8 cellular contexts compared by ENCODE assay signal in the genomic region with DNA sequence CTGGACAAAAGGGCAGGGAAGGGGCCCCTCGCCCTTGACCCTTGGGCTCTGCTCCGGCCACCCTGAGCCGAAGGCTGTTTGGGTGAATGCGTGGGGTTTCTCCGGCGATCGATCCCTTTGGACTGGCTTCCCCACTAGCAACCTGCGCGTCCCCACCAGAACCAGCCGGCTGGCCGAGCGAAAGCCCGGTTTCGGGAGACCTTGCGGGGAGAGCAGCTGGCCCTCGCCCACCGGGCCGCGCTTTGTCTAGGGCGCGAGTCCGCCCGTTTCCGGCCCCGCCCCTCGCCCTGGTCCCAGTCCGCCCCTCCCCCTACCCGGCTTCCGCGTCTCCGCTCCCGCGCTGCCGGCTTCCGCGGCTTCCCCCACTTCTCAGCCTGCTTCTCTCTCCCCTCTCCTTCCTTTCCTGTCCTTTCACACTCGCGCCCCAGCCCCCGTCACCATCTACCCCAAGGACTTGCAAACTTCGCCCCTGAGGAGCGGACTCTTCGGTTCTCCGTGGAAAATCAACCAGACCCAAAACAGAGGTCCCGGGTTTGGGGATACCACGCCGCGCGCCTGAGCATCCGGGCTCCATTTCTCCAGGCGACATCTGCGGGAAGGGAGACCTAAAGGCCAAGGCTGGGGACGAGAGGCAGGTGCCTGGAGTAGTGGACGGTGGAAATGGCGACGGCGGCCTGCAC. TPM values are rescaled to one million over a fixed set of nuclear protein-coding genes. Genes with fewer than 3 reads are reported as not detected.
A peak's percentile ranks its signal among the peaks of the same experiment; 100 is the strongest.
DNase-seq lines count a peak whose midpoint lies in the region; ATAC-seq and TF ChIP-seq lines count a peak whose summit lies in the region.

No MANE protein-coding gene starts in this region.

- no peak for TF ChIP-seq CTCF in glutamatergic neuron (IDR thresholded peaks at IDR 0.05; ENCODE audit: partially characterized antibody, unreplicated experiment)
- TF ChIP-seq CTCF in psoas muscle (IDR thresholded peaks at IDR 0.05): no peak

- ATAC-seq in activated CD8-positive, alpha-beta memory T cell treated with anti-CD3 and anti-CD28 coated beads, Interleukin-2, amount 10 ng/mL, durations not matched to agents 7 days and 5 days: no peak
- ATAC-seq in T-cell (replicated peaks in 1 of 4) (peak in 2 of 4 experiments; percentile 35 to 65), psoas muscle (peak; percentile 66 to 82 (median 74)), HG03135 (IDR thresholded peaks at IDR 0.05; ENCODE audit: unreplicated experiment) (no peak), GM19452 (IDR thresholded peaks at IDR 0.05; ENCODE audit: unreplicated experiment) (no peak)

- POLR2A ChIA-PET in T-cell (lab: Charles Lee): no interaction called here

- peak overlapping the region; percentile 34 for H3K27ac Mint-ChIP-seq in activated CD8-positive, alpha-beta memory T cell treated with anti-CD3 and anti-CD28 coated beads, Interleukin-2, amount 10 ng/mL, durations not matched to agents 7 days and 5 days
- H3K27ac Mint-ChIP-seq in T-cell: no peak overlapping the region
- peak overlapping the region; percentile 59 for H3K27ac Mint-ChIP-seq in glutamatergic neuron (ENCODE audit: unreplicated experiment)

- 1 to 3% (median 3%) methylated on average over 49 to 56 of the region's 56 CpGs for WGBS in psoas muscle, 3 donors

- H3K27ac ChIP-seq in psoas muscle: no peak overlapping the region

- CTCF ChIA-PET in activated CD8-positive, alpha-beta memory T cell treated with anti-CD3 and anti-CD28 coated beads, Interleukin-2, amount 10 ng/mL, durations not matched to agents 7 days and 5 days (lab: Charles Lee): no interaction called here
- CTCF ChIA-PET in T-cell (lab: Charles Lee): no interaction called here

- DNase-seq in activated CD8-positive, alpha-beta memory T cell treated with anti-CD3 and anti-CD28 coated beads, Interleukin-2, amount 10 ng/mL, durations not matched to agents 7 days and 5 days: no peak
- no peak for DNase-seq in activated CD8-positive, alpha-beta memory T cell treated with anti-CD3 and anti-CD28 coated beads for 24 hours
- DNase-seq in T-cell (peak in 1 of 34 experiments; percentile 14), glutamatergic neuron (peak; percentile 82), psoas muscle (peak; percentile 47 to 65), hippocampal formation (lab: John Stamatoyannopoulos, UW) (no peak)

- H3K27me3 ChIP-seq in psoas muscle (ENCODE audit: insufficient read depth in 3 of 3, low read length in 2 of 3): peaks cover 5 to 86% (median 24%) of the 10 kb centered on the region in 3 donors

- peaks cover 26% of the 10 kb centered on the region for H3K4me1 Mint-ChIP-seq in activated CD8-positive, alpha-beta memory T cell treated with anti-CD3 and anti-CD28 coated beads, Interleukin-2, amount 10 ng/mL, durations not matched to agents 7 days and 5 days
- H3K4me1 Mint-ChIP-seq in T-cell (peaks cover 26 to 31% (median 28%) of the 10 kb centered on the region in 3 donors), glutamatergic neuron (ENCODE audit: low read depth, unreplicated experiment) (peaks cover 9% of the 10 kb centered on the region)

- peaks cover 7% of the 10 kb centered on the region for H3K4me1 ChIP-seq in psoas muscle

- peaks cover 93% of the 10 kb centered on the region for H3K27me3 Mint-ChIP-seq in activated CD8-positive, alpha-beta memory T cell treated with anti-CD3 and anti-CD28 coated beads, Interleukin-2, amount 10 ng/mL, durations not matched to agents 7 days and 5 days
- H3K27me3 Mint-ChIP-seq in T-cell (peaks cover 70 to 90% of the 10 kb centered on the region in 2 donors), glutamatergic neuron (ENCODE audit: unreplicated experiment) (peaks cover 45% of the 10 kb centered on the region)

- H3K4me3 ChIP-seq in psoas muscle: peak overlapping the region; percentile 66

- intact Hi-C loops in psoas muscle (cut with DNase I): no loop called here

- no peaks in the 10 kb centered on the region for H3K9me3 Mint-ChIP-seq in activated CD8-positive, alpha-beta memory T cell treated with anti-CD3 and anti-CD28 coated beads, Interleukin-2, amount 10 ng/mL, durations not matched to agents 7 days and 5 days (ENCODE audit: low read depth)
- H3K9me3 Mint-ChIP-seq in T-cell (no peaks in the 10 kb centered on the region), glutamatergic neuron (ENCODE audit: unreplicated experiment) (peaks cover 19% of the 10 kb centered on the region)

- H3K4me3 Mint-ChIP-seq in activated CD8-positive, alpha-beta memory T cell treated with anti-CD3 and anti-CD28 coated beads, Interleukin-2, amount 10 ng/mL, durations not matched to agents 7 days and 5 days: peak overlapping the region; percentile 35
- H3K4me3 Mint-ChIP-seq in T-cell (peak overlapping the region; percentile 57 to 82 (median 67)), glutamatergic neuron (ENCODE audit: unreplicated experiment) (peak overlapping the region; percentile 81)

- H3K36me3 ChIP-seq in psoas muscle (ENCODE audit: insufficient read depth in 1 of 2, low read depth in 1 of 2): no peaks in the 10 kb centered on the region

- H3K9me3 ChIP-seq in psoas muscle: no peaks in the 10 kb centered on the region

- H3K36me3 Mint-ChIP-seq in activated CD8-positive, alpha-beta memory T cell treated with anti-CD3 and anti-CD28 coated beads, Interleukin-2, amount 10 ng/mL, durations not matched to agents 7 days and 5 days: peaks cover 3% of the 10 kb centered on the region
- H3K36me3 Mint-ChIP-seq in T-cell: no peaks in the 10 kb centered on the region
- peaks cover 9% of the 10 kb centered on the region for H3K36me3 Mint-ChIP-seq in glutamatergic neuron (ENCODE audit: unreplicated experiment)

RNA-seq across cellular contexts. Expression of gene VAX2, which starts 12.7 kb away (rescaled TPM):
- not detected for total RNA-seq in activated CD8-positive, alpha-beta memory T cell treated with anti-CD3 and anti-CD28 coated beads, Interleukin-2, amount 10 ng/mL, durations not matched to agents 7 days and 5 days
- total RNA-seq in T-cell (not detected), glutamatergic neuron (ENCODE audit: unreplicated experiment) (3.6 TPM), psoas muscle (1 to 10 TPM in 2 of 4 donors, under 1 TPM in 2; 0.66 to 1.2 (median 0.96) TPM)
- polyA plus RNA-seq in psoas muscle: under 1 TPM; 0.30 to 0.97 (median 0.48) TPM

RNA-seq across cellular contexts. Expression of gene ATP6V1B1, which starts 48.0 kb away (rescaled TPM):
- not detected for total RNA-seq in activated CD8-positive, alpha-beta memory T cell treated with anti-CD3 and anti-CD28 coated beads, Interleukin-2, amount 10 ng/mL, durations not matched to agents 7 days and 5 days
- total RNA-seq in T-cell (not detected), glutamatergic neuron (ENCODE audit: unreplicated experiment) (not detected), psoas muscle (under 1 TPM in 2 of 4 donors, not detected in 2; 0.22 to 0.53 TPM)
- polyA plus RNA-seq in psoas muscle: under 1 TPM; 0.10 to 0.70 (median 0.38) TPM

RNA-seq across cellular contexts. Expression of gene CD207, which starts 52.1 kb away (rescaled TPM):
- total RNA-seq in activated CD8-positive, alpha-beta memory T cell treated with anti-CD3 and anti-CD28 coated beads, Interleukin-2, amount 10 ng/mL, durations not matched to agents 7 days and 5 days: not detected
- total RNA-seq in T-cell (not detected), glutamatergic neuron (ENCODE audit: unreplicated experiment) (0.51 TPM), psoas muscle (under 1 TPM in 3 of 4 donors, not detected in 1; 0.20 to 0.59 (median 0.49) TPM)
- polyA plus RNA-seq in psoas muscle: under 1 TPM; 0.04 to 0.13 (median 0.13) TPM

Comparison
In these comparisons a context has a peak if more than half of its experiments do, and no peak if none do; other contexts are left out.
1. ATAC-seq: peak in psoas muscle (4 of 4); none in activated CD8-positive, alpha-beta memory T cell treated with anti-CD3 and anti-CD28 coated beads, Interleukin-2, amount 10 ng/mL, durations not matched to agents 7 days and 5 days (single experiment), HG03135 (single experiment) and GM19452 (single experiment).
2. DNase-seq: peak in glutamatergic neuron (single experiment) and psoas muscle (2 of 2); none in activated CD8-positive, alpha-beta memory T cell treated with anti-CD3 and anti-CD28 coated beads, Interleukin-2, amount 10 ng/mL, durations not matched to agents 7 days and 5 days (single experiment), activated CD8-positive, alpha-beta memory T cell treated with anti-CD3 and anti-CD28 coated beads for 24 hours (single experiment) and hippocampal formation (0 of 2).
3. H3K27ac Mint-ChIP-seq: peak in activated CD8-positive, alpha-beta memory T cell treated with anti-CD3 and anti-CD28 coated beads, Interleukin-2, amount 10 ng/mL, durations not matched to agents 7 days and 5 days (single experiment) and glutamatergic neuron (single experiment); none in T-cell (0 of 2).
4. Peak in every context shown above with its lines, with median percentiles within 50 percentile points of each other: H3K4me3 Mint-ChIP-seq.